In genomic region chr20:3093861-3094361, GRCh38 we compare ENCODE assay signal across 20 cellular contexts. TPM values are rescaled to one million over a fixed set of nuclear protein-coding genes. Genes with fewer than 3 reads are reported as not detected.
DNase-seq lines count a peak whose midpoint lies in the region; ATAC-seq and TF ChIP-seq lines count a peak whose summit lies in the region.
"Had no signal": no experiment of that assay in that cellular context is flagged by ENCODE, and none has a peak within 500 bp of the region (broad histone marks: within the 10 kb centered on the region; RNA-seq: fewer than 3 reads in every experiment).

No MANE protein-coding gene starts in this region.

- H2BK5ac ChIP-seq in mesenchymal stem cell (ENCODE audit: low read depth, low read length, poor library complexity, severe bottlenecking): no peak overlapping the region

- CTCF ChIA-PET in activated CD8-positive, alpha-beta T cell treated with anti-CD3 and anti-CD28 coated beads, Interleukin-2, amount 10 ng/mL, durations not matched to agents 7 days and 5 days (lab: Charles Lee): no interaction called here
- CTCF ChIA-PET in naive thymus-derived CD4-positive, alpha-beta T cell (lab: Charles Lee): interaction anchor here (0.6 to 6.3 kb wide), 2 partner anchors 19 to 21 kb away, joined by 3 to 36 read pairs; no protein-coding TSS in a partner anchor

- H4K91ac ChIP-seq in mesenchymal stem cell (ENCODE audit: low read length): no peak overlapping the region

- no peak overlapping the region for H3K4me3 Mint-ChIP-seq in activated CD8-positive, alpha-beta T cell treated with anti-CD3 and anti-CD28 coated beads, Interleukin-2, amount 10 ng/mL, durations not matched to agents 7 days and 5 days
- H3K4me3 Mint-ChIP-seq in naive thymus-derived CD4-positive, alpha-beta T cell: peak overlapping the region in 9 of 10 donors; percentile 67 to 90 (median 83)
- H3K4me3 Mint-ChIP-seq: neural progenitor cell had no signal

- H3K4ac ChIP-seq in mesenchymal stem cell (ENCODE audit: low read depth in 1 of 2, low read length in 2 of 2): no peak overlapping the region

- POLR2A ChIA-PET in activated CD8-positive, alpha-beta T cell treated with anti-CD3 and anti-CD28 coated beads, Interleukin-2, amount 10 ng/mL, durations not matched to agents 7 days and 5 days (lab: Charles Lee): no interaction called here
- POLR2A ChIA-PET in naive thymus-derived CD4-positive, alpha-beta T cell (lab: Charles Lee): interaction anchor here (0.8 to 7.1 kb wide), 16 partner anchors 9 to 353 kb away, joined by 3 to 61 read pairs (median 9); partner anchors contain the start of genes FASTKD5, MRPS26, OXT and UBOX5

- no peak for TF ChIP-seq CTCF in Loucy (conservative IDR thresholded peaks at IDR 0.05; ENCODE audit: low read length)

- no peak overlapping the region for H4K8ac ChIP-seq in mesenchymal stem cell (ENCODE audit: low read length)

- DNase-seq in activated CD4-positive, CD25-positive, alpha-beta regulatory T cell treated with anti-CD3 and anti-CD28 coated beads, Interleukin-2, amount 50 U/mL, for 72 hours: no peak
- DNase-seq in activated CD8-positive, alpha-beta T cell treated with anti-CD3 and anti-CD28 coated beads, Interleukin-2, amount 10 ng/mL, durations not matched to agents 7 days and 5 days: no peak
- DNase-seq in naive thymus-derived CD4-positive, alpha-beta T cell: peak in 8 of 9 donors; percentile 39 to 89 (median 82)
- DNase-seq in mesenchymal stem cell: no peak
- no peak for DNase-seq in caudate nucleus (lab: John Stamatoyannopoulos, UW)
- DNase-seq: DMS 273 treated with DMSO at 0.1 percent for 48 hours; H7; heart left ventricle; left ventricle myocardium superior; NCI-H1930; NK-92 treated with Interleukin-12 subunit alpha and Interleukin-12 subunit beta, amount 100 ng/mL, for 24 hours had no signal

- no peak overlapping the region for H3K18ac ChIP-seq in mesenchymal stem cell (ENCODE audit: low read depth in 1 of 2, low read length in 2 of 2)

- H3K14ac ChIP-seq in mesenchymal stem cell (ENCODE audit: low read length in 2 of 2): no peak overlapping the region

- no peak overlapping the region for H2AK5ac ChIP-seq in mesenchymal stem cell (ENCODE audit: low read length, severe bottlenecking)

- H3K27ac Mint-ChIP-seq in activated CD8-positive, alpha-beta T cell treated with anti-CD3 and anti-CD28 coated beads, Interleukin-2, amount 10 ng/mL, durations not matched to agents 7 days and 5 days: no peak overlapping the region
- peak overlapping the region in 8 of 9 donors; percentile 95 to 100 (median 100) for H3K27ac Mint-ChIP-seq in naive thymus-derived CD4-positive, alpha-beta T cell
- H3K27ac Mint-ChIP-seq: neural progenitor cell; T-helper 1 cell treated with Interleukin-12 subunit alpha and Interleukin-12 subunit beta and Interleukin-4 antibody, amounts not matched to agents 30 μg/mL and 1 μg/mL, for 36 hours had no signal

- peaks cover 25% of the 10 kb centered on the region for H3K27me3 Mint-ChIP-seq in activated CD8-positive, alpha-beta T cell treated with anti-CD3 and anti-CD28 coated beads, Interleukin-2, amount 10 ng/mL, durations not matched to agents 7 days and 5 days (ENCODE audit: low read depth)
- peaks cover 0 to 36% (median 0%) of the 10 kb centered on the region in 5 donors for H3K27me3 Mint-ChIP-seq in naive thymus-derived CD4-positive, alpha-beta T cell

- no peak overlapping the region for H3K23ac ChIP-seq in mesenchymal stem cell (ENCODE audit: low read length in 2 of 2)

- H3F3A ChIP-seq in Loucy (ENCODE audit: low read depth): peaks cover 24% of the 10 kb centered on the region

- H3K36me3 ChIP-seq in Loucy (ENCODE audit: insufficient read depth, low read length) (no peaks in the 10 kb centered on the region), mesenchymal stem cell (ENCODE audit: control insufficient read depth in 1 of 2, insufficient read depth in 2 of 2, low read depth in 1 of 2, low read length in 2 of 2) (no peaks in the 10 kb centered on the region)
- no peaks in the 10 kb centered on the region for H3K36me3 ChIP-seq in naive thymus-derived CD4-positive, alpha-beta T cell (ENCODE audit: control insufficient read depth in 2 of 3, insufficient read depth in 3 of 3, low read length in 3 of 3)
- H3K36me3 ChIP-seq: heart left ventricle, neural progenitor cell had no signal

- H3K79me2 ChIP-seq in Loucy (ENCODE audit: insufficient read depth, low read length): no peaks in the 10 kb centered on the region

- no peaks in the 10 kb centered on the region for H3K9me3 Mint-ChIP-seq in activated CD8-positive, alpha-beta T cell treated with anti-CD3 and anti-CD28 coated beads, Interleukin-2, amount 10 ng/mL, durations not matched to agents 7 days and 5 days (ENCODE audit: insufficient read depth)
- peaks cover 0 to 2% (median 0%) of the 10 kb centered on the region in 11 donors for H3K9me3 Mint-ChIP-seq in naive thymus-derived CD4-positive, alpha-beta T cell
- H3K9me3 Mint-ChIP-seq: neural progenitor cell; T-helper 1 cell treated with Interleukin-12 subunit alpha and Interleukin-12 subunit beta and Interleukin-4 antibody, amounts not matched to agents 30 μg/mL and 1 μg/mL, for 36 hours had no signal

- H4K20me1 ChIP-seq in Loucy (ENCODE audit: insufficient read depth, low read length, poor library complexity, severe bottlenecking): no peaks in the 10 kb centered on the region

- no peaks in the 10 kb centered on the region for H3K79me1 ChIP-seq in mesenchymal stem cell (replicated peaks; ENCODE audit: low read length, poor library complexity, severe bottlenecking)

- WGBS in mesenchymal stem cell: 92% methylated on average over 9 of the region's 10 CpGs

- H3K27me3 ChIP-seq in Loucy (ENCODE audit: insufficient read depth, low read length, poor library complexity, severe bottlenecking) (no peaks in the 10 kb centered on the region), mesenchymal stem cell (ENCODE audit: control insufficient read depth in 1 of 2, insufficient read depth in 1 of 2, low read length in 2 of 2) (peaks cover 20 to 26% of the 10 kb centered on the region in 2 experiments)
- no peaks in the 10 kb centered on the region for H3K27me3 ChIP-seq in naive thymus-derived CD4-positive, alpha-beta T cell (ENCODE audit: control insufficient read depth in 2 of 2, insufficient read depth in 2 of 2, low read length in 2 of 2)

- H3K4me3 ChIP-seq in Loucy (ENCODE audit: low read length, poor library complexity, severe bottlenecking) (peak overlapping the region; percentile 34), mesenchymal stem cell (ENCODE audit: insufficient read depth in 1 of 2, low read depth in 1 of 2, low read length in 2 of 2) (no peak overlapping the region)
- H3K4me3 ChIP-seq in naive thymus-derived CD4-positive, alpha-beta T cell (ENCODE audit: low read length): no peak overlapping the region
- H3K4me3 ChIP-seq: GM12878, neural progenitor cell had no signal

- H3K9ac ChIP-seq in Loucy (ENCODE audit: low read depth, low read length, poor library complexity, severe bottlenecking): peak overlapping the region; percentile 76
- no peak overlapping the region for H3K9ac ChIP-seq in mesenchymal stem cell (ENCODE audit: low read length)
- H3K9ac ChIP-seq: neural progenitor cell had no signal

- H3K4me1 ChIP-seq in Loucy (ENCODE audit: insufficient read depth, low read length, poor library complexity, severe bottlenecking) (peaks cover 62% of the 10 kb centered on the region), mesenchymal stem cell (ENCODE audit: control insufficient read depth, insufficient read depth, low read depth, low read length) (peaks cover 10% of the 10 kb centered on the region)
- H3K4me1 ChIP-seq in naive thymus-derived CD4-positive, alpha-beta T cell (ENCODE audit: control insufficient read depth in 2 of 2, insufficient read depth in 2 of 2, low read length in 2 of 2): peaks cover 0 to 24% of the 10 kb centered on the region in 2 donors
- H3K4me1 ChIP-seq: neural progenitor cell had no signal

- no peak overlapping the region for H2BK15ac ChIP-seq in mesenchymal stem cell (ENCODE audit: low read depth, poor library complexity, severe bottlenecking)

- peak overlapping the region; percentile 77 for H3K4me2 ChIP-seq in Loucy (ENCODE audit: low read depth, low read length, poor library complexity, severe bottlenecking)
- no peak overlapping the region for H3K4me2 ChIP-seq in mesenchymal stem cell (ENCODE audit: low read length, poor library complexity, severe bottlenecking)
- H3K4me2 ChIP-seq: neural progenitor cell had no signal

- no peaks in the 10 kb centered on the region for H3K36me3 Mint-ChIP-seq in activated CD8-positive, alpha-beta T cell treated with anti-CD3 and anti-CD28 coated beads, Interleukin-2, amount 10 ng/mL, durations not matched to agents 7 days and 5 days (ENCODE audit: low read depth)
- H3K36me3 Mint-ChIP-seq in naive thymus-derived CD4-positive, alpha-beta T cell: no peaks in the 10 kb centered on the region
- H3K36me3 Mint-ChIP-seq: neural progenitor cell had no signal

- H3K9me3 ChIP-seq in Loucy (ENCODE audit: insufficient read depth, low read depth, low read length) (no peaks in the 10 kb centered on the region), mesenchymal stem cell (ENCODE audit: control insufficient read depth, low read length) (no peaks in the 10 kb centered on the region)
- H3K9me3 ChIP-seq in naive thymus-derived CD4-positive, alpha-beta T cell (ENCODE audit: control insufficient read depth in 2 of 3, low read length in 3 of 3): no peaks in the 10 kb centered on the region
- H3K9me3 ChIP-seq: heart left ventricle had no signal

- peak overlapping the region; percentile 95 for H3K27ac ChIP-seq in naive thymus-derived CD4-positive, alpha-beta T cell (ENCODE audit: low read depth, low read length)
- no peak overlapping the region for H3K27ac ChIP-seq in mesenchymal stem cell (ENCODE audit: low read length, poor library complexity, severe bottlenecking)
- no peak overlapping the region for H3K27ac ChIP-seq in caudate nucleus (ENCODE audit: low read depth, low read length)
- H3K27ac ChIP-seq: heart left ventricle, neural progenitor cell had no signal

- H3K4me1 Mint-ChIP-seq in activated CD8-positive, alpha-beta T cell treated with anti-CD3 and anti-CD28 coated beads, Interleukin-2, amount 10 ng/mL, durations not matched to agents 7 days and 5 days (ENCODE audit: low read depth): peaks cover 24% of the 10 kb centered on the region
- peaks cover 17 to 50% (median 31%) of the 10 kb centered on the region in 7 donors for H3K4me1 Mint-ChIP-seq in naive thymus-derived CD4-positive, alpha-beta T cell
- H3K4me1 Mint-ChIP-seq: neural progenitor cell had no signal

- ATAC-seq in activated CD4-positive, CD25-positive, alpha-beta regulatory T cell treated with anti-CD3 and anti-CD28 coated beads, Interleukin-2, amount 50 U/mL, for 24 hours: peak; percentile 21 to 23
- ATAC-seq in activated CD8-positive, alpha-beta T cell treated with anti-CD3 and anti-CD28 coated beads, Interleukin-2, amount 10 ng/mL, durations not matched to agents 7 days and 5 days: peak; percentile 36
- ATAC-seq in naive thymus-derived CD4-positive, alpha-beta T cell: peak; percentile 77
- no peak for ATAC-seq in GM21528 (IDR thresholded peaks at IDR 0.05; ENCODE audit: low FRiP score, unreplicated experiment)
- ATAC-seq: GM12878, left ventricle myocardium superior had no signal

- intact Hi-C loops in naive thymus-derived CD4-positive, alpha-beta T cell (cut with micrococcal nuclease): loop anchor here in 1 of 2 donors (1.0 to 5.0 kb wide), 6 partner anchors 8 to 1718 kb away; no protein-coding TSS in a partner anchor

- no peaks in the 10 kb centered on the region for H3K9me2 ChIP-seq in Loucy (replicated peaks; ENCODE audit: low read depth, low read length)

- H2BK120ac ChIP-seq in mesenchymal stem cell (ENCODE audit: low read depth, low read length): no peak overlapping the region

- H2AFZ ChIP-seq in Loucy (ENCODE audit: low read length): no peak overlapping the region
- H2AFZ ChIP-seq in mesenchymal stem cell (ENCODE audit: low read depth, low read length): no peak overlapping the region

- H2BK12ac ChIP-seq in mesenchymal stem cell (ENCODE audit: low read length in 2 of 2): no peak overlapping the region

RNA-seq across cellular contexts. Expression of gene AVP, which starts 9.4 kb away (rescaled TPM):
- not detected for total RNA-seq in activated CD8-positive, alpha-beta T cell treated with anti-CD3 and anti-CD28 coated beads, Interleukin-2, amount 10 ng/mL, durations not matched to agents 7 days and 5 days
- under 1 TPM in 1 of 5 experiments, not detected in 4; 0.89 TPM for total RNA-seq in naive thymus-derived CD4-positive, alpha-beta T cell
- not detected for polyA plus RNA-seq in naive thymus-derived CD4-positive, alpha-beta T cell
- not detected for polyA plus RNA-seq in mesenchymal stem cell (2013, experiment 1 of 2)
- polyA plus RNA-seq in mesenchymal stem cell (2013, experiment 2 of 2): not detected
- total RNA-seq: A172, GM12878, H7, heart left ventricle, left ventricle myocardium superior, skeletal muscle tissue, ureter had no signal
- polyA plus RNA-seq: GM12878, heart left ventricle had no signal

RNA-seq across cellular contexts. Expression of gene OXT, which starts 22.5 kb away (rescaled TPM):
- not detected for total RNA-seq in activated CD8-positive, alpha-beta T cell treated with anti-CD3 and anti-CD28 coated beads, Interleukin-2, amount 10 ng/mL, durations not matched to agents 7 days and 5 days
- total RNA-seq in naive thymus-derived CD4-positive, alpha-beta T cell: 1 to 10 TPM in 2 of 5 experiments, not detected in 3; 1.8 to 2.3 TPM
- polyA plus RNA-seq in naive thymus-derived CD4-positive, alpha-beta T cell: 1 to 10 TPM; 1.2 to 1.4 TPM
- polyA plus RNA-seq in mesenchymal stem cell (2013, experiment 1 of 2): not detected
- not detected for polyA plus RNA-seq in mesenchymal stem cell (2013, experiment 2 of 2)
- total RNA-seq: A172, GM12878, left ventricle myocardium superior, skeletal muscle tissue, ureter had no signal
- polyA plus RNA-seq: GM12878, heart left ventricle had no signal

RNA-seq across cellular contexts. Expression of gene MRPS26, which starts 48.1 kb away (rescaled TPM):
- 10 to 100 TPM; 37.4 to 38.9 TPM for total RNA-seq in activated CD8-positive, alpha-beta T cell treated with anti-CD3 and anti-CD28 coated beads, Interleukin-2, amount 10 ng/mL, durations not matched to agents 7 days and 5 days
- total RNA-seq in naive thymus-derived CD4-positive, alpha-beta T cell: 10 to 100 TPM; 22.2 to 41.6 (median 29.5) TPM
- 10 to 100 TPM; 71.6 to 94.2 TPM for polyA plus RNA-seq in naive thymus-derived CD4-positive, alpha-beta T cell
- 22.3 TPM for polyA plus RNA-seq in mesenchymal stem cell (2013, experiment 1 of 2)
- polyA plus RNA-seq in mesenchymal stem cell (2013, experiment 2 of 2): 24.4 TPM

RNA-seq across cellular contexts. Expression of gene GNRH2, which starts 50.5 kb away (rescaled TPM):
- 1 to 10 TPM; 1.5 to 1.7 TPM for total RNA-seq in activated CD8-positive, alpha-beta T cell treated with anti-CD3 and anti-CD28 coated beads, Interleukin-2, amount 10 ng/mL, durations not matched to agents 7 days and 5 days
- total RNA-seq in naive thymus-derived CD4-positive, alpha-beta T cell: 1 to 10 TPM in 4 of 5 experiments, under 1 TPM in 1; 0.88 to 2.9 (median 1.4) TPM
- not detected for polyA plus RNA-seq in naive thymus-derived CD4-positive, alpha-beta T cell
- not detected for polyA plus RNA-seq in mesenchymal stem cell (2013, experiment 1 of 2)
- polyA plus RNA-seq in mesenchymal stem cell (2013, experiment 2 of 2): not detected
- total RNA-seq: A172, H7, left ventricle myocardium superior, skeletal muscle tissue had no signal
- polyA plus RNA-seq: heart left ventricle had no signal

Comparison
In these comparisons a context has a peak if more than half of its experiments do, and no peak if none do; other contexts are left out.
1. DNase-seq: peak in naive thymus-derived CD4-positive, alpha-beta T cell (8 of 9); none in activated CD4-positive, CD25-positive, alpha-beta regulatory T cell treated with anti-CD3 and anti-CD28 coated beads, Interleukin-2, amount 50 U/mL, for 72 hours (single experiment), activated CD8-positive, alpha-beta T cell treated with anti-CD3 and anti-CD28 coated beads, Interleukin-2, amount 10 ng/mL, durations not matched to agents 7 days and 5 days (single experiment), mesenchymal stem cell (single experiment) and caudate nucleus (0 of 61).